Comparison of ENCODE assay signal across 19 cellular contexts in the genomic region with DNA sequence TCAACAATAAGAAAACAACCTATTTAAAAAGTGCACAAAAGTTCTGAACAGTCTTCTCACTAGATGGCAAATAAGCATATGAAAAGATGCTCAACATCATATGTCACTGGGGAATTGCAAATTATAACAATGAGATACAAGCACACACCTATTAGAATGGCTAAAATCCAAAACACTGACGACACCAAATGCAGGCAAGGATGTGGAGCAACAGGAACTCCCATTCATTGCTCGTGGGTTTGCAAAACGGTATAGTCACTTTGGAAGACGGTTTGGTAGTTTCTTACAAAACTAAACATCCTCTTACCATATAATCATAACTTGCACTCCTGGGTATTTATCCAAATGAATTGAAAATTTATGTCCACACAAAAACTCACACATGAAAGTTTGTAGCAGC.
"Had no signal": no experiment of that assay in that cellular context is flagged by ENCODE, and none has a peak within 500 bp of the region (broad histone marks: within the 10 kb centered on the region; RNA-seq: fewer than 3 reads in every experiment).

No MANE protein-coding gene starts in this region.

- H3K79me2 ChIP-seq: hepatocyte had no signal

- H3K4me2 ChIP-seq: hepatocyte had no signal

- H2AFZ ChIP-seq: hepatocyte had no signal

- H3K27ac ChIP-seq: coronary artery, hepatocyte, left ventricle myocardium inferior, right lobe of liver, tibial artery, VCaP had no signal

- H3K4me3 ChIP-seq: coronary artery, hepatocyte, left ventricle myocardium inferior, right lobe of liver, tibial artery had no signal

- ATAC-seq: right lobe of liver; stimulated activated effector memory CD8-positive, alpha-beta T cell treated with anti-CD3 and anti-CD28 coated beads, Interleukin-12 subunit alpha, Interleukin-12 subunit beta, amount 100 ng/mL, for 72 hours; stimulated activated naive CD8-positive, alpha-beta T cell treated with anti-CD3 and anti-CD28 coated beads, Interleukin-15, amount 100 ng/mL, for 72 hours had no signal

- H3K27me3 ChIP-seq: hepatocyte, right lobe of liver had no signal

- H3K9me3 ChIP-seq: right lobe of liver had no signal

- H3K4me1 ChIP-seq: left ventricle myocardium inferior, right lobe of liver, tibial artery had no signal

- DNase-seq: activated CD4-positive, alpha-beta memory T cell treated with anti-CD3 and anti-CD28 coated beads, Interleukin-2, amount 10 ng/mL, durations not matched to agents 7 days and 5 days; activated CD4-positive, alpha-beta T cell treated with anti-CD3 and anti-CD28 coated beads, Interleukin-2, amount 10 ng/mL, durations not matched to agents 24 days and 14 days; activated gamma-delta T cell; aorta; endodermal cell; glutamatergic neuron; immature natural killer cell; kidney glomerular epithelial cell; left ventricle myocardium inferior; mammary epithelial cell; right lobe of liver; small intestine; stimulated activated CD4-positive, alpha-beta T cell treated with anti-CD3 and anti-CD28 coated beads, Interleukin-2, amount 100 ng/mL, for 24 hours; stimulated activated naive CD8-positive, alpha-beta T cell treated with anti-CD3 and anti-CD28 coated beads, Interleukin-15, amount 100 ng/mL, for 72 hours; tibial artery had no signal

- H3K36me3 ChIP-seq: left ventricle myocardium inferior, right lobe of liver, tibial artery had no signal
